Comparison of ENCODE assay signal across 12 cellular contexts in the genomic region with DNA sequence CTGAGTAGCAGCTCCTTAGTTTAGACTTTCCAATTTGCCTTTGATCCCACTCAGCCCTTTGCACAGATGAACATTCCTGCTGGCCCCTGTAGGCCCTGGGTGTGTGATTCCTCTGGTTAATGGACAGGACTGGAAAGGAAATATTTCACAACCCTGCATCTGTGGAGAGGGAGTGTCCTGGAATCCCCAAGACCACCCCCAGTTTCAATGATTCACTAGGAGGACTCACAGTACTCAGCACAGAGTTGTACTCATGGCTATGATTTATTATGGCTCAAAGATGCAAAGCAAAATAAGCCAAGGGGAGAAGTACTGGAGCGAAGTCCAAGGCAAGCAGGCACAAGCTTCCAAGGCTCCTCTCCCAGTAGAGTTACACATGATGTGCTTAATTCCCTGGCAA. TPM values are rescaled to one million over a fixed set of nuclear protein-coding genes. Genes with fewer than 3 reads are reported as not detected.
A peak's percentile ranks its signal among the peaks of the same experiment; 100 is the strongest.
DNase-seq lines count a peak whose midpoint lies in the region; ATAC-seq, FAIRE-seq and TF ChIP-seq lines count a peak whose summit lies in the region.
"Had no signal": no experiment of that assay in that cellular context is flagged by ENCODE, and none has a peak within 500 bp of the region (broad histone marks: within the 10 kb centered on the region; RNA-seq: fewer than 3 reads in every experiment).

No MANE protein-coding gene starts in this region.

- in situ Hi-C loops in transverse colon (cut with MboI; ENCODE audit: low pct_ligation_motif_present in 1 of 4, low pct_unique_long_range_greater_than_20kb in 1 of 4, low sequenced_read_pairs in 3 of 4) = no loop called here

- intact Hi-C loops in transverse colon (cut with DNase I; ENCODE audit: low total_unique reads) (no loop called here), CD14-positive monocyte (cut with micrococcal nuclease) (no loop called here)

- H3K36me3 Mint-ChIP-seq in CD14-positive monocyte = no peaks in the 10 kb centered on the region

- DNase-seq in HTR-8/SVneo (ENCODE audit: insufficient read length, low spot score) (peak; percentile 84), choroid plexus epithelial cell (ENCODE audit: low read depth) (peak; percentile 86), left lobe of liver (ENCODE audit: low spot score) (peak; percentile 29), transverse colon (no peak), DMS79 treated with DMSO at 0.1 percent for 48 hours (lab: John Stamatoyannopoulos, UW) (no peak), CD14-positive monocyte (ENCODE audit: low spot score) (no peak), activated gamma-delta T cell (lab: John Stamatoyannopoulos, UW) (no peak)
- DNase-seq in stimulated activated CD4-positive, alpha-beta T cell treated with anti-CD3 and anti-CD28 coated beads, Interleukin-15, amount 100 ng/mL, for 24 hours = no peak
- DNase-seq: activated CD8-positive, alpha-beta memory T cell treated with anti-CD3 and anti-CD28 coated beads, Interleukin-2, amount 50 U/mL, for 4 hours; effector memory CD8-positive, alpha-beta T cell had no signal

- no peaks in the 10 kb centered on the region for H3K9me3 ChIP-seq in transverse colon

- H3K4me3 ChIP-seq in choroid plexus epithelial cell (ENCODE audit: low read depth, low read length) = no peak overlapping the region
- H3K4me3 ChIP-seq in transverse colon = no peak overlapping the region

- peaks cover 0 to 2% (median 0%) of the 10 kb centered on the region in 3 donors for H3K27me3 Mint-ChIP-seq in CD14-positive monocyte (ENCODE audit: low read depth in 3 of 3)

- H3K4me3 Mint-ChIP-seq in CD14-positive monocyte = no peak overlapping the region
- H3K4me3 Mint-ChIP-seq: effector memory CD8-positive, alpha-beta T cell; IgD-negative memory B cell; neural crest cell had no signal

- H3K27ac ChIP-seq in transverse colon = peak overlapping the region; percentile 14 to 61 (median 35)

- H3K4me1 ChIP-seq in transverse colon = peaks cover 8 to 36% (median 22%) of the 10 kb centered on the region in 4 donors

- ATAC-seq in left lobe of liver = peak; percentile 67
- ATAC-seq: effector memory CD8-positive, alpha-beta T cell had no signal

- FAIRE-seq in HTR-8/SVneo (lab: Jason Lieb, UNC) = peak; percentile 78

- WGBS in transverse colon (ENCODE audit: low coverage in 1 of 2), 2 donors = 74% methylated on average over 1 of the region's 1 CpG; no CpG with 5 or more reads in 1 of the 2 donors

- no peak for TF ChIP-seq POLR2A in transverse colon (IDR thresholded peaks at IDR 0.05)

- no peak overlapping the region for H3K27ac Mint-ChIP-seq in CD14-positive monocyte
- H3K27ac Mint-ChIP-seq: effector memory CD8-positive, alpha-beta T cell; IgD-negative memory B cell had no signal

- H3K9me3 Mint-ChIP-seq in CD14-positive monocyte = no peaks in the 10 kb centered on the region
- H3K9me3 Mint-ChIP-seq: effector memory CD8-positive, alpha-beta T cell; IgD-negative memory B cell; neural crest cell had no signal

- no peaks in the 10 kb centered on the region for H3K27me3 ChIP-seq in transverse colon

- no peak for TF ChIP-seq EP300 in transverse colon (IDR thresholded peaks at IDR 0.05; ENCODE audit: low read depth)

- TF ChIP-seq CTCF in choroid plexus epithelial cell (conservative IDR thresholded peaks at IDR 0.05; ENCODE audit: low read depth, low read length) = no peak
- no peak for TF ChIP-seq CTCF in transverse colon (IDR thresholded peaks at IDR 0.05)
- no peak for TF ChIP-seq CTCF in CD14-positive monocyte (IDR thresholded peaks at IDR 0.05)

- no peaks in the 10 kb centered on the region for H3K4me1 Mint-ChIP-seq in CD14-positive monocyte
- H3K4me1 Mint-ChIP-seq: IgD-negative memory B cell, neural crest cell had no signal

- no peaks in the 10 kb centered on the region for H3K36me3 ChIP-seq in transverse colon

RNA-seq across cellular contexts. Expression of a gene that starts 42.4 kb away (rescaled TPM):
- total RNA-seq in left lobe of liver (81.2 TPM), transverse colon (100 to 1,000 TPM; 128 to 282 (median 202) TPM)
- polyA plus RNA-seq in CD14-positive monocyte = 10 to 100 TPM in 1 of 2 donors, 1 to 10 TPM in 1; 8.0 to 17.8 TPM

Comparison
In these comparisons a context has a peak if more than half of its experiments do, and no peak if none do; other contexts are left out.
1. DNase-seq: peak in HTR-8/SVneo (single experiment), choroid plexus epithelial cell (single experiment) and left lobe of liver (single experiment); none in transverse colon (single experiment), DMS79 treated with DMSO at 0.1 percent for 48 hours (single experiment), CD14-positive monocyte (single experiment), activated gamma-delta T cell (single experiment) and stimulated activated CD4-positive, alpha-beta T cell treated with anti-CD3 and anti-CD28 coated beads, Interleukin-15, amount 100 ng/mL, for 24 hours (single experiment).